Comparison of ENCODE assay signal across 8 cellular contexts in the genomic region with DNA sequence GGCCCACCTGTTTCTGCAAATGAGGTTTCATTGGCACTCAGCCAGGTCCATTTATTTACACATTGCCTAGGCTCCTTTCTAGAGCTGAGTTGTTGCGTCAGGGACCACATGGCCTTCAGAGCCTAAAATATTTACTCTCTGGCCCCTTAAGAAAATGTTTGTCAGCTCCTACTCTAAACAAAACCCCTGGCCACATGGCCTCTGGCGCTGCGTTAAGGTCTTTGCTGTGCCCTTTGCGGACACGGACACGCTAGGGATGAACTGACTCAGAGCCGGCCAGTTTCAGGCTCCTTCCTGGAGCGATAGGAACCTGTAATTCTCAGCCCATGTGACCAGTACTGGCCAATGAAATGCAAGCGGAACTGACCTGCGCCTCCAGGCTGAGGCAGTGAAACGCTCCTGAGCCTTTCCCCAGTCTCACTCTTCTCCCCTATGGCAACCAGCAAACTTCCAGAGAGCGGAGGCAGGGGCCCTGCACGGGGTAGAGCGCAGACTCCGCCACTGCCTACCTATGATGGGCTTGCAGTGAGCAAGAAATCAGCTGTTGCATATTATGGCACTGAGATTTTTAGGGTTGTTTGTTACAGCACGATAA.
DNase-seq lines count a peak whose midpoint lies in the region; ATAC-seq and TF ChIP-seq lines count a peak whose summit lies in the region.

No MANE protein-coding gene starts in this region.

- CTCF ChIA-PET in Calu3 (lab: Charles Lee) (interaction anchor here (0.7 to 1.1 kb wide), 3 partner anchors 27 to 228 kb away, joined by 3 to 7 read pairs (median 6); no protein-coding TSS in a partner anchor), HEK293T (lab: Yijun Ruan, JAX) (interaction anchor here (0.6 kb wide), 1 partner anchor 20 kb away, joined by 6 read pairs; no protein-coding TSS in a partner anchor)

- no peak for TF ChIP-seq CTCF in Calu3 (IDR thresholded peaks at IDR 0.05; ENCODE audit: unreplicated experiment)
- no peak for TF ChIP-seq CTCF in brain microvascular endothelial cell (IDR thresholded peaks at IDR 0.05; ENCODE audit: low read depth, low read length, missing control alignments)
- TF ChIP-seq CTCF in mesothelial cell of epicardium (IDR thresholded peaks at IDR 0.05; ENCODE audit: unreplicated experiment), result no peak

- no peak overlapping the region for H3K27ac ChIP-seq in brain microvascular endothelial cell
- H3K27ac ChIP-seq in effector memory CD4-positive, alpha-beta T cell (ENCODE audit: insufficient read depth, low read length, poor library complexity, severe bottlenecking), result no peak overlapping the region

- no peaks in the 10 kb centered on the region for H3K27me3 Mint-ChIP-seq in Calu3 (ENCODE audit: unreplicated experiment)
- H3K27me3 Mint-ChIP-seq in mesothelial cell of epicardium (ENCODE audit: low read depth), result no peaks in the 10 kb centered on the region

- H3K4me3 Mint-ChIP-seq in Calu3 (ENCODE audit: low read depth, unreplicated experiment), result peak overlapping the region; percentile 30
- H3K4me3 Mint-ChIP-seq in mesothelial cell of epicardium, result peak overlapping the region; percentile 26

- no peak overlapping the region for H3K4me3 ChIP-seq in brain microvascular endothelial cell (ENCODE audit: low read depth, low read length)
- H3K4me3 ChIP-seq in effector memory CD4-positive, alpha-beta T cell (ENCODE audit: insufficient read depth, low read depth, low read length, poor library complexity, severe bottlenecking), result no peak overlapping the region

- intact Hi-C loops in Calu3 (cut with micrococcal nuclease; ENCODE audit: unreplicated experiment), result loop anchor here (1.0 kb wide), 1 partner anchor 31 kb away; no protein-coding TSS in a partner anchor

- H3K9me3 ChIP-seq in effector memory CD4-positive, alpha-beta T cell (ENCODE audit: control insufficient read depth, low read length), result no peaks in the 10 kb centered on the region

- ATAC-seq in GM21360 (IDR thresholded peaks at IDR 0.05; ENCODE audit: unreplicated experiment), result no peak

- H3K4me1 Mint-ChIP-seq in Calu3 (ENCODE audit: low read depth, unreplicated experiment) (no peaks in the 10 kb centered on the region), mesothelial cell of epicardium (peaks cover 14% of the 10 kb centered on the region)

- in situ Hi-C loops in brain microvascular endothelial cell (cut with HindIII; ENCODE audit: low pct_ligation_motif_present, low sequenced_read_pairs), result no loop called here

- H3K4me1 ChIP-seq in effector memory CD4-positive, alpha-beta T cell (ENCODE audit: control insufficient read depth, insufficient read depth, low read length, poor library complexity, severe bottlenecking), result no peaks in the 10 kb centered on the region

- H3K36me3 Mint-ChIP-seq in Calu3 (ENCODE audit: insufficient read depth, unreplicated experiment) (peaks cover 9% of the 10 kb centered on the region), mesothelial cell of epicardium (peaks cover 2% of the 10 kb centered on the region)

- DNase-seq in Calu3, result peak; percentile 79
- peak; percentile 93 for DNase-seq in NCI-H1417 treated with DMSO at 0.1 percent for 48 hours (lab: John Stamatoyannopoulos, UW)
- peak; percentile 16 for DNase-seq in brain microvascular endothelial cell
- no peak for DNase-seq in mesothelial cell of epicardium (ENCODE audit: low spot score in 2 of 2, unreplicated experiment in 2 of 2)
- DNase-seq in effector memory CD4-positive, alpha-beta T cell, result no peak
- DNase-seq in HEK293T (ENCODE audit: extremely low spot score), result no peak
- no peak for DNase-seq in GM19240 (ENCODE audit: insufficient read length, low spot score)

- no TSS peak for BruUV-seq in Calu3 (replicated peaks; lab: Mats Ljungman, UMichigan)

- peak overlapping the region; percentile 70 for H3K27ac Mint-ChIP-seq in Calu3 (ENCODE audit: unreplicated experiment)
- H3K27ac Mint-ChIP-seq in mesothelial cell of epicardium, result peak overlapping the region; percentile 66

- no peaks in the 10 kb centered on the region for H3K27me3 ChIP-seq in brain microvascular endothelial cell (replicated peaks)
- no peaks in the 10 kb centered on the region for H3K27me3 ChIP-seq in effector memory CD4-positive, alpha-beta T cell (replicated peaks; ENCODE audit: control insufficient read depth, insufficient read depth, low read length, poor library complexity, severe bottlenecking)

- no peaks in the 10 kb centered on the region for H3K36me3 ChIP-seq in brain microvascular endothelial cell (replicated peaks)
- H3K36me3 ChIP-seq in effector memory CD4-positive, alpha-beta T cell (ENCODE audit: control insufficient read depth, insufficient read depth, low read length), result no peaks in the 10 kb centered on the region

- POLR2A ChIA-PET in HEK293T (lab: Yijun Ruan, JAX), result no interaction called here

- H3K9me3 Mint-ChIP-seq in Calu3 (ENCODE audit: low read depth, unreplicated experiment) (peaks cover 3% of the 10 kb centered on the region), mesothelial cell of epicardium (peaks cover 15% of the 10 kb centered on the region)

TF ChIP-seq in HEK293T, 16 proteins besides CTCF, POLR2A, EP300 and RAD21:
- TF ChIP-seq NFRKB (IDR thresholded peaks at IDR 0.05) (no peak), HDGF (IDR thresholded peaks at IDR 0.05; ENCODE audit: borderline replicate concordance) (no peak)

Comparison
In these comparisons a context has a peak if more than half of its experiments do, and no peak if none do; other contexts are left out.
1. DNase-seq: peak in Calu3 (single experiment), NCI-H1417 treated with DMSO at 0.1 percent for 48 hours (single experiment) and brain microvascular endothelial cell (single experiment); none in mesothelial cell of epicardium (0 of 2), effector memory CD4-positive, alpha-beta T cell (0 of 3), HEK293T (single experiment) and GM19240 (single experiment).